In the genomic region with DNA sequence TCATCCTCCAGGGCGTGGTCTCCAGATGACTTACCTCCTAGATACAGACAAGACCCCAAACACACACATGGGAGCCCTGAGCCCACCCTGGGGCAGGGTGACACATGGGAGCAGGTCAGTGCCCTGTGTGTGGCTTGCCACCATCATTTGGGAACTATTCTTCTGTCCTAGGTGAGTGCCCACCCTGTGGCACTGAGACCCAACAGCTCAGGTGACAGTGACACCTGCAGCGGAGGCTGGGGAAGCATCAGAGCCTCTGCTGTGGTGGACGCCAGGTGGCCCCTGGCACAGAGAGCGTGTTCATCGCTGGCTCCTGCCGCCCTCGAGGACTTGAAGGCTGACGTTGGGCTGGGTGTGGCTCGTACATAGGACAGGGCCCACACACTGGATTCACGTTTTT, we compare ENCODE assay signal across 23 cellular contexts. TPM values are rescaled to one million over a fixed set of nuclear protein-coding genes. Genes with fewer than 3 reads are reported as not detected.
DNase-seq lines count a peak whose midpoint lies in the region; ATAC-seq and TF ChIP-seq lines count a peak whose summit lies in the region.
"Had no signal": no experiment of that assay in that cellular context is flagged by ENCODE, and none has a peak within 500 bp of the region (broad histone marks: within the 10 kb centered on the region; RNA-seq: fewer than 3 reads in every experiment).

No MANE protein-coding gene starts in this region.

- ATAC-seq in left lobe of liver = no peak
- ATAC-seq in stimulated activated effector memory CD8-positive, alpha-beta T cell treated with anti-CD3 and anti-CD28 coated beads, Interleukin-12 subunit alpha, Interleukin-12 subunit beta, amount 100 ng/mL, for 72 hours = no peak
- ATAC-seq in left ventricle myocardium superior = no peak
- ATAC-seq: CD8-positive, alpha-beta T cell; HepG2; K562 had no signal

- DNase-seq in activated effector memory CD4-positive, alpha-beta T cell treated with anti-CD3 and anti-CD28 coated beads, Interleukin-2, amount 50 U/mL, for 16 hours = peak; percentile 41
- no peak for DNase-seq in activated effector memory CD4-positive, alpha-beta T cell treated with Interleukin-2 at 50 U/mL for 16 hours
- DNase-seq in RWPE1 (ENCODE audit: low spot score) (no peak), left lobe of liver (ENCODE audit: low spot score) (peak; percentile 31), NCI-H1048 (lab: John Stamatoyannopoulos, UW) (no peak), left ventricle myocardium superior (no peak), NCI-H1694 treated with DMSO at 0.1 percent for 48 hours (lab: John Stamatoyannopoulos, UW) (no peak)
- no peak for DNase-seq in stimulated activated effector memory CD8-positive, alpha-beta T cell treated with anti-CD3 and anti-CD28 coated beads, Interleukin-12 subunit alpha, Interleukin-12 subunit beta, amount 100 ng/mL, for 72 hours (ENCODE audit: low spot score in 2 of 2)
- DNase-seq: AML-193, C1 segment of cervical spinal cord, MM.1S, NCI-H1092, NCI-H1436, NCI-H1930, NCI-H510A, PC-9, RPMI8226, SHP77 treated with DMSO at 0.1 percent for 48 hours had no signal

- peak overlapping the region; percentile 84 for H3K27ac ChIP-seq in RWPE1
- H3K27ac ChIP-seq: HL-60, PC-9, SK-N-MC had no signal

- no peak for TF ChIP-seq CTCF in RWPE1 (conservative IDR thresholded peaks at IDR 0.05; ENCODE audit: low read depth)

- H3K4me1 Mint-ChIP-seq in stimulated activated effector memory CD8-positive, alpha-beta T cell treated with anti-CD3 and anti-CD28 coated beads, Interleukin-12 subunit alpha, Interleukin-12 subunit beta, amount 100 ng/mL, for 72 hours = no peaks in the 10 kb centered on the region

- H3K9me3 Mint-ChIP-seq in stimulated activated effector memory CD8-positive, alpha-beta T cell treated with anti-CD3 and anti-CD28 coated beads, Interleukin-12 subunit alpha, Interleukin-12 subunit beta, amount 100 ng/mL, for 72 hours = no peaks in the 10 kb centered on the region
- H3K9me3 Mint-ChIP-seq: CD8-positive, alpha-beta T cell had no signal

- peak overlapping the region; percentile 45 for H3K27ac Mint-ChIP-seq in stimulated activated effector memory CD8-positive, alpha-beta T cell treated with anti-CD3 and anti-CD28 coated beads, Interleukin-12 subunit alpha, Interleukin-12 subunit beta, amount 100 ng/mL, for 72 hours
- H3K27ac Mint-ChIP-seq: CD8-positive, alpha-beta T cell had no signal

- H3K4me3 Mint-ChIP-seq in stimulated activated effector memory CD8-positive, alpha-beta T cell treated with anti-CD3 and anti-CD28 coated beads, Interleukin-12 subunit alpha, Interleukin-12 subunit beta, amount 100 ng/mL, for 72 hours = no peak overlapping the region
- H3K4me3 Mint-ChIP-seq: CD8-positive, alpha-beta T cell had no signal

- peaks cover 99% of the 10 kb centered on the region for H3K36me3 Mint-ChIP-seq in stimulated activated effector memory CD8-positive, alpha-beta T cell treated with anti-CD3 and anti-CD28 coated beads, Interleukin-12 subunit alpha, Interleukin-12 subunit beta, amount 100 ng/mL, for 72 hours

- CTCF ChIA-PET in RWPE1 (lab: Yijun Ruan, JAX) = no interaction called here

- intact Hi-C loops in left ventricle myocardium superior (cut with micrococcal nuclease) = no loop called here

- POLR2A ChIA-PET in RWPE1 (lab: Yijun Ruan, JAX; ENCODE audit: low non-redundant PET) = interaction anchor here (0.6 kb wide), 1 partner anchor 616 kb away, joined by 3 read pairs; no protein-coding TSS in a partner anchor

RNA-seq across cellular contexts. Expression of a gene that starts 23.0 kb away (rescaled TPM):
- 15.7 TPM for total RNA-seq in left lobe of liver
- total RNA-seq in left ventricle myocardium superior = 20.6 TPM

Comparison
In these comparisons a context has a peak if more than half of its experiments do, and no peak if none do; other contexts are left out.
1. DNase-seq: peak in activated effector memory CD4-positive, alpha-beta T cell treated with anti-CD3 and anti-CD28 coated beads, Interleukin-2, amount 50 U/mL, for 16 hours (single experiment) and left lobe of liver (single experiment); none in activated effector memory CD4-positive, alpha-beta T cell treated with Interleukin-2 at 50 U/mL for 16 hours (single experiment), RWPE1 (single experiment), stimulated activated effector memory CD8-positive, alpha-beta T cell treated with anti-CD3 and anti-CD28 coated beads, Interleukin-12 subunit alpha, Interleukin-12 subunit beta, amount 100 ng/mL, for 72 hours (0 of 2), NCI-H1048 (single experiment), left ventricle myocardium superior (single experiment) and NCI-H1694 treated with DMSO at 0.1 percent for 48 hours (single experiment).